In the genomic region with DNA sequence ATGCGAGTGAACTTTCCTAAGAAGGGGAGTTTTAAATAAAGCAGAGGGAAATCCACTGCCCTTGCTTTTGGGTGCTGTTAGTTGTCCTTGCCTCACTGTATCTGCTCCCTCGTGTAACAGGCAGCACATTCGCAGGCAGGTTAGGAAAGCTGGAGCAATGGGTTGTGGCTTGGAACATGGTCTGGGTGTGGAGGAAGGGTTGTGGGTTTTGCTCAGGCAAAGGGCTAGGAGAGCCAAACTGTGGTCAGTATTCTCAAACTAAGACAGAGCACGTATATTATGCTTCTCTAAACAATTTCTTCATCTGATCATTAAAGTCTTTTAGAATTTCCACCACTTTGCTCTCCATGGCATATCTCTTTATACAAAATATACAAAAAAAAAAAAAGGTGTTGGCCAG, we compare ENCODE assay signal across 1 cellular context.
TF ChIP-seq lines count a peak whose summit lies in the region.

No MANE protein-coding gene starts in this region.

TF ChIP-seq in H1, 55 proteins besides CTCF, POLR2A, EP300 and RAD21:
- no peak for TF ChIP-seq SIX5 (IDR thresholded peaks at IDR 0.05; ENCODE audit: low read depth, low read length)
- TF ChIP-seq KDM4A (IDR thresholded peaks at IDR 0.05; ENCODE audit: low read depth, low read length, severe bottlenecking): no peak
- TF ChIP-seq, protein P1, sequence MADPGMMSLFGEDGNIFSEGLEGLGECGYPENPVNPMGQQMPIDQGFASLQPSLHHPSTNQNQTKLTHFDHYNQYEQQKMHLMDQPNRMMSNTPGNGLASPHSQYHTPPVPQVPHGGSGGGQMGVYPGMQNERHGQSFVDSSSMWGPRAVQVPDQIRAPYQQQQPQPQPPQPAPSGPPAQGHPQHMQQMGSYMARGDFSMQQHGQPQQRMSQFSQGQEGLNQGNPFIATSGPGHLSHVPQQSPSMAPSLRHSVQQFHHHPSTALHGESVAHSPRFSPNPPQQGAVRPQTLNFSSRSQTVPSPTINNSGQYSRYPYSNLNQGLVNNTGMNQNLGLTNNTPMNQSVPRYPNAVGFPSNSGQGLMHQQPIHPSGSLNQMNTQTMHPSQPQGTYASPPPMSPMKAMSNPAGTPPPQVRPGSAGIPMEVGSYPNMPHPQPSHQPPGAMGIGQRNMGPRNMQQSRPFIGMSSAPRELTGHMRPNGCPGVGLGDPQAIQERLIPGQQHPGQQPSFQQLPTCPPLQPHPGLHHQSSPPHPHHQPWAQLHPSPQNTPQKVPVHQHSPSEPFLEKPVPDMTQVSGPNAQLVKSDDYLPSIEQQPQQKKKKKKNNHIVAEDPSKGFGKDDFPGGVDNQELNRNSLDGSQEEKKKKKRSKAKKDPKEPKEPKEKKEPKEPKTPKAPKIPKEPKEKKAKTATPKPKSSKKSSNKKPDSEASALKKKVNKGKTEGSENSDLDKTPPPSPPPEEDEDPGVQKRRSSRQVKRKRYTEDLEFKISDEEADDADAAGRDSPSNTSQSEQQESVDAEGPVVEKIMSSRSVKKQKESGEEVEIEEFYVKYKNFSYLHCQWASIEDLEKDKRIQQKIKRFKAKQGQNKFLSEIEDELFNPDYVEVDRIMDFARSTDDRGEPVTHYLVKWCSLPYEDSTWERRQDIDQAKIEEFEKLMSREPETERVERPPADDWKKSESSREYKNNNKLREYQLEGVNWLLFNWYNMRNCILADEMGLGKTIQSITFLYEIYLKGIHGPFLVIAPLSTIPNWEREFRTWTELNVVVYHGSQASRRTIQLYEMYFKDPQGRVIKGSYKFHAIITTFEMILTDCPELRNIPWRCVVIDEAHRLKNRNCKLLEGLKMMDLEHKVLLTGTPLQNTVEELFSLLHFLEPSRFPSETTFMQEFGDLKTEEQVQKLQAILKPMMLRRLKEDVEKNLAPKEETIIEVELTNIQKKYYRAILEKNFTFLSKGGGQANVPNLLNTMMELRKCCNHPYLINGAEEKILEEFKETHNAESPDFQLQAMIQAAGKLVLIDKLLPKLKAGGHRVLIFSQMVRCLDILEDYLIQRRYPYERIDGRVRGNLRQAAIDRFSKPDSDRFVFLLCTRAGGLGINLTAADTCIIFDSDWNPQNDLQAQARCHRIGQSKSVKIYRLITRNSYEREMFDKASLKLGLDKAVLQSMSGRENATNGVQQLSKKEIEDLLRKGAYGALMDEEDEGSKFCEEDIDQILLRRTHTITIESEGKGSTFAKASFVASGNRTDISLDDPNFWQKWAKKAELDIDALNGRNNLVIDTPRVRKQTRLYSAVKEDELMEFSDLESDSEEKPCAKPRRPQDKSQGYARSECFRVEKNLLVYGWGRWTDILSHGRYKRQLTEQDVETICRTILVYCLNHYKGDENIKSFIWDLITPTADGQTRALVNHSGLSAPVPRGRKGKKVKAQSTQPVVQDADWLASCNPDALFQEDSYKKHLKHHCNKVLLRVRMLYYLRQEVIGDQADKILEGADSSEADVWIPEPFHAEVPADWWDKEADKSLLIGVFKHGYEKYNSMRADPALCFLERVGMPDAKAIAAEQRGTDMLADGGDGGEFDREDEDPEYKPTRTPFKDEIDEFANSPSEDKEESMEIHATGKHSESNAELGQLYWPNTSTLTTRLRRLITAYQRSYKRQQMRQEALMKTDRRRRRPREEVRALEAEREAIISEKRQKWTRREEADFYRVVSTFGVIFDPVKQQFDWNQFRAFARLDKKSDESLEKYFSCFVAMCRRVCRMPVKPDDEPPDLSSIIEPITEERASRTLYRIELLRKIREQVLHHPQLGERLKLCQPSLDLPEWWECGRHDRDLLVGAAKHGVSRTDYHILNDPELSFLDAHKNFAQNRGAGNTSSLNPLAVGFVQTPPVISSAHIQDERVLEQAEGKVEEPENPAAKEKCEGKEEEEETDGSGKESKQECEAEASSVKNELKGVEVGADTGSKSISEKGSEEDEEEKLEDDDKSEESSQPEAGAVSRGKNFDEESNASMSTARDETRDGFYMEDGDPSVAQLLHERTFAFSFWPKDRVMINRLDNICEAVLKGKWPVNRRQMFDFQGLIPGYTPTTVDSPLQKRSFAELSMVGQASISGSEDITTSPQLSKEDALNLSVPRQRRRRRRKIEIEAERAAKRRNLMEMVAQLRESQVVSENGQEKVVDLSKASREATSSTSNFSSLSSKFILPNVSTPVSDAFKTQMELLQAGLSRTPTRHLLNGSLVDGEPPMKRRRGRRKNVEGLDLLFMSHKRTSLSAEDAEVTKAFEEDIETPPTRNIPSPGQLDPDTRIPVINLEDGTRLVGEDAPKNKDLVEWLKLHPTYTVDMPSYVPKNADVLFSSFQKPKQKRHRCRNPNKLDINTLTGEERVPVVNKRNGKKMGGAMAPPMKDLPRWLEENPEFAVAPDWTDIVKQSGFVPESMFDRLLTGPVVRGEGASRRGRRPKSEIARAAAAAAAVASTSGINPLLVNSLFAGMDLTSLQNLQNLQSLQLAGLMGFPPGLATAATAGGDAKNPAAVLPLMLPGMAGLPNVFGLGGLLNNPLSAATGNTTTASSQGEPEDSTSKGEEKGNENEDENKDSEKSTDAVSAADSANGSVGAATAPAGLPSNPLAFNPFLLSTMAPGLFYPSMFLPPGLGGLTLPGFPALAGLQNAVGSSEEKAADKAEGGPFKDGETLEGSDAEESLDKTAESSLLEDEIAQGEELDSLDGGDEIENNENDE (IDR thresholded peaks at IDR 0.05; ENCODE audit: insufficient replicate concordance, low read length): no peak
- TF ChIP-seq TEAD4 (IDR thresholded peaks at IDR 0.05; ENCODE audit: low read depth, low read length): no peak
- TF ChIP-seq NRF1 (IDR thresholded peaks at IDR 0.05; ENCODE audit: low read depth, low read length): no peak
- TF ChIP-seq RNF2 (IDR thresholded peaks at IDR 0.05; ENCODE audit: borderline replicate concordance, low read depth, low read length, missing control alignments, poor library complexity, severe bottlenecking): no peak
- no peak for TF ChIP-seq SIN3A (conservative IDR thresholded peaks at IDR 0.05 in 1 of 2, IDR thresholded peaks at IDR 0.05 in 1 of 2; ENCODE audit: low read depth in 1 of 2, low read length in 2 of 2)
- no peak for TF ChIP-seq TAF7 (optimal IDR thresholded peaks at IDR 0.05; ENCODE audit: borderline replicate concordance, low read depth, low read length)
- TF ChIP-seq RFX5 (IDR thresholded peaks at IDR 0.05; ENCODE audit: borderline replicate concordance, low read depth, low read length): no peak
- TF ChIP-seq POLR2AphosphoS5 (IDR thresholded peaks at IDR 0.05; ENCODE audit: low read depth, low read length): no peak
- TF ChIP-seq TCF12 (IDR thresholded peaks at IDR 0.05; ENCODE audit: low read depth, low read length): no peak
- TF ChIP-seq EZH2 (IDR thresholded peaks at IDR 0.05; ENCODE audit: low read depth, low read length, severe bottlenecking): no peak
- no peak for TF ChIP-seq ASH2L (IDR thresholded peaks at IDR 0.05; ENCODE audit: low read length)
- TF ChIP-seq CHD2 (IDR thresholded peaks at IDR 0.05; ENCODE audit: low read length): no peak
- no peak for TF ChIP-seq SUZ12 (IDR thresholded peaks at IDR 0.05; ENCODE audit: low read length)
- no peak for TF ChIP-seq ZNF274 (IDR thresholded peaks at IDR 0.05; ENCODE audit: borderline replicate concordance, extremely low read depth, low read length)
- TF ChIP-seq, protein P2, sequence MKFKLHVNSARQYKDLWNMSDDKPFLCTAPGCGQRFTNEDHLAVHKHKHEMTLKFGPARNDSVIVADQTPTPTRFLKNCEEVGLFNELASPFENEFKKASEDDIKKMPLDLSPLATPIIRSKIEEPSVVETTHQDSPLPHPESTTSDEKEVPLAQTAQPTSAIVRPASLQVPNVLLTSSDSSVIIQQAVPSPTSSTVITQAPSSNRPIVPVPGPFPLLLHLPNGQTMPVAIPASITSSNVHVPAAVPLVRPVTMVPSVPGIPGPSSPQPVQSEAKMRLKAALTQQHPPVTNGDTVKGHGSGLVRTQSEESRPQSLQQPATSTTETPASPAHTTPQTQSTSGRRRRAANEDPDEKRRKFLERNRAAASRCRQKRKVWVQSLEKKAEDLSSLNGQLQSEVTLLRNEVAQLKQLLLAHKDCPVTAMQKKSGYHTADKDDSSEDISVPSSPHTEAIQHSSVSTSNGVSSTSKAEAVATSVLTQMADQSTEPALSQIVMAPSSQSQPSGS (IDR thresholded peaks at IDR 0.05; ENCODE audit: low read length): no peak
